In the genomic region with DNA sequence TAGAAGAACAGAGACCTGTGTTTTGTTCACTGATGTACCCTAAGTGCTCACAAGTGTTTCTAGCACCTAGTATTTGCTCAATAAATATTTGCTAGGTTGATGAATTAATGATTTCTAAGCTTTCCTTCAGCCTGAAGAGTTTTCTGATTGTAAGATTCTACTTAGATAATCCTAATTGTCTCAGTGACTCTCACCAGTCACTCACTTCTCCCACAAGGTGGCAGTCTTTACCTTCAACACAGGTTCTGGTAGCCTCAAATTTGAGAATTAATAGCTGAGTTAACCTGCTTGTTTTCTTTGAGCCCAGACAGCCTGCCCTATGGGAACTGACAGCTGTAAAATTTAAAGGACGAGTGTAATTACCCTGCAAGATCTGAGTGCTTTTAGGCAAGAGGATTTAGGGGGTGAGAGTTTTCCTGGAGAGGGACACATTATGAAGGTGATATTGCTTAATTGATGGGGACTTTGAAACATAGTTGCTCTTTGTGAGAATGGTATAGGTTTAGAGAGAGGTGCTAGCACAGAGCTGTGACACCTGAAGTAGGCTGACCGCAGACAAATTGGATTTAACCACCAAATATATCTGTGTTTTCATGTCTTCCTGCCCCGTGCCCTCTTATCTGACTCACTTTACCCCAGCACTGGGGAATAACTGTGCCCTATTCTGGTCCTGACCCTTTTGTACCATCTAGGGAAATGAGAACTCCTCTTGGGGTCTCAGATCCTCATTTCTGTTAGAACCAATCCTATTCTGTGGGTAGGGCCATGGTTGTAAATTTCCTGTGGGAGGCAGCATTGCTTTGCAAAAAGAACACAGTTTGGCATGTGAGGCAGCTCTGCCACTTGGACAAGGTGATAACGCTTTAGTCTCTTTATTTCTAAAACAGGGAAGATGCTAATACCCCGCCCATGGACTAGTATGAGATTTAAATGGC, we compare ENCODE assay signal across 8 cellular contexts. TPM values are rescaled to one million over a fixed set of nuclear protein-coding genes. Genes with fewer than 3 reads are reported as not detected.
DNase-seq lines count a peak whose midpoint lies in the region; TF ChIP-seq lines count a peak whose summit lies in the region.

No MANE protein-coding gene starts in this region.

- H3K36me3 ChIP-seq in OCI-LY3 (replicated peaks; ENCODE audit: low read depth, low read length) (no peaks in the 10 kb centered on the region), hepatocyte (replicated peaks; ENCODE audit: insufficient read depth, low read depth) (no peaks in the 10 kb centered on the region), smooth muscle cell (ENCODE audit: low read depth) (no peaks in the 10 kb centered on the region)

- DNase-seq in EL (peak; percentile 57), GM20000 (ENCODE audit: low spot score) (peak; percentile 47), HuH-7 (ENCODE audit: low spot score) (peak; percentile 54), astrocyte of the cerebellum (ENCODE audit: low read depth) (peak; percentile 64), hepatocyte (ENCODE audit: low spot score) (peak; percentile 77), smooth muscle cell (lab: John Stamatoyannopoulos, UW; ENCODE audit: unreplicated experiment) (no peak), OCI-M2 (lab: John Stamatoyannopoulos, UW; ENCODE audit: unreplicated experiment) (no peak)

- H3F3A ChIP-seq in smooth muscle cell (ENCODE audit: low read depth), result no peaks in the 10 kb centered on the region

- TF ChIP-seq CTCF in GM20000 (IDR thresholded peaks at IDR 0.05; ENCODE audit: extremely low read depth, missing control alignments) (peak; percentile 51), OCI-LY3 (IDR thresholded peaks at IDR 0.05; ENCODE audit: low read depth, low read length) (peak; percentile 83), astrocyte of the cerebellum (IDR thresholded peaks at IDR 0.05; ENCODE audit: low read depth, low read length, missing control alignments) (peak; percentile 77), hepatocyte (IDR thresholded peaks at IDR 0.05; ENCODE audit: poor library complexity) (peak; percentile 91), smooth muscle cell (IDR thresholded peaks at IDR 0.05; ENCODE audit: borderline replicate concordance, insufficient read depth, poor library complexity, severe bottlenecking) (peak; percentile 82)

- 56% methylated on average over 5 of the region's 5 CpGs for WGBS in hepatocyte (ENCODE audit: low lambda C conversion rate, missing lambda C conversion rate)
- 47% methylated on average over 5 of the region's 5 CpGs for WGBS in smooth muscle cell (ENCODE audit: low lambda C conversion rate)

- H2AFZ ChIP-seq in OCI-LY3 (ENCODE audit: low read depth, low read length), result no peak overlapping the region
- no peak overlapping the region for H2AFZ ChIP-seq in hepatocyte
- H2AFZ ChIP-seq in smooth muscle cell (ENCODE audit: low read depth), result no peak overlapping the region

- H3K9me2 ChIP-seq in hepatocyte (replicated peaks; ENCODE audit: insufficient read depth), result no peaks in the 10 kb centered on the region

- H4K20me1 ChIP-seq in OCI-LY3 (ENCODE audit: insufficient read depth, low read length) (no peaks in the 10 kb centered on the region; the same call in 1 of the 2 replicates), hepatocyte (ENCODE audit: insufficient read depth, poor library complexity, severe bottlenecking) (no peaks in the 10 kb centered on the region), smooth muscle cell (ENCODE audit: low read depth) (no peaks in the 10 kb centered on the region)

- in situ Hi-C loops in astrocyte of the cerebellum (cut with HindIII; ENCODE audit: low sequenced_read_pairs), result no loop called here

- peak overlapping the region; percentile 75 for H3K4me2 ChIP-seq in OCI-LY3 (ENCODE audit: low read length)
- H3K4me2 ChIP-seq in hepatocyte, result no peak overlapping the region
- H3K4me2 ChIP-seq in smooth muscle cell, result no peak overlapping the region

- H3K4me1 ChIP-seq in OCI-LY3 (ENCODE audit: low read length), result peaks cover 46% of the 10 kb centered on the region
- no peaks in the 10 kb centered on the region for H3K4me1 ChIP-seq in hepatocyte (ENCODE audit: insufficient read depth)
- no peaks in the 10 kb centered on the region for H3K4me1 ChIP-seq in smooth muscle cell (ENCODE audit: low read depth)

- H3K9me3 ChIP-seq in OCI-LY3 (ENCODE audit: insufficient read depth, low read length) (no peaks in the 10 kb centered on the region), hepatocyte (ENCODE audit: low read depth) (no peaks in the 10 kb centered on the region), smooth muscle cell (replicated peaks; ENCODE audit: low read depth) (no peaks in the 10 kb centered on the region)

- H3K4me3 ChIP-seq in OCI-LY3 (ENCODE audit: low read length) (peak overlapping the region; percentile 46), astrocyte of the cerebellum (ENCODE audit: low read depth, low read length) (no peak overlapping the region), hepatocyte (no peak overlapping the region), smooth muscle cell (no peak overlapping the region)

- H3K27me3 ChIP-seq in OCI-LY3 (ENCODE audit: low read depth, low read length), result no peaks in the 10 kb centered on the region
- no peaks in the 10 kb centered on the region for H3K27me3 ChIP-seq in hepatocyte
- H3K27me3 ChIP-seq in smooth muscle cell (ENCODE audit: low read depth), result no peaks in the 10 kb centered on the region

- H3K79me2 ChIP-seq in OCI-LY3 (ENCODE audit: low read length) (peaks cover 5% of the 10 kb centered on the region; the same call in 1 of the 2 replicates), hepatocyte (no peaks in the 10 kb centered on the region), smooth muscle cell (ENCODE audit: low read depth) (no peaks in the 10 kb centered on the region)

- H3K27ac ChIP-seq in OCI-LY3 (ENCODE audit: low read length) (peak overlapping the region; percentile 54), hepatocyte (no peak overlapping the region), smooth muscle cell (ENCODE audit: low read depth) (no peak overlapping the region)

- H3K9ac ChIP-seq in OCI-LY3 (ENCODE audit: low read length) (no peak overlapping the region; the same call in 1 of the 2 replicates), smooth muscle cell (ENCODE audit: low read depth) (no peak overlapping the region)

RNA-seq across cellular contexts. Expression of a gene that starts 27.7 kb away (rescaled TPM):
- 0.13 and 0.84 TPM in 2 replicates for total RNA-seq in hepatocyte
- 1.1 TPM in 1 of 2 replicates, not detected in the other for polyA plus RNA-seq in hepatocyte
- not detected in 2 replicates for total RNA-seq in smooth muscle cell
- polyA plus RNA-seq in smooth muscle cell, result not detected in 2 replicates

Comparison
In these comparisons a context has a peak if more than half of its experiments do, and no peak if none do; other contexts are left out.
1. DNase-seq: peak in EL (single experiment), GM20000 (single experiment), HuH-7 (single experiment), astrocyte of the cerebellum (single experiment) and hepatocyte (single experiment); none in smooth muscle cell (single experiment) and OCI-M2 (single experiment).
2. Peak in every context shown above with its lines, with median percentiles within 50 percentile points of each other: CTCF ChIP-seq.